1 cellular context compared by ENCODE assay signal in genomic region chr7:39833180-39833788, GRCh38.
TF ChIP-seq lines count a peak whose summit lies in the region.

No MANE protein-coding gene starts in this region.

TF ChIP-seq in K562, 482 proteins besides CTCF, POLR2A, EP300 and RAD21:
- TF ChIP-seq, protein P1, sequence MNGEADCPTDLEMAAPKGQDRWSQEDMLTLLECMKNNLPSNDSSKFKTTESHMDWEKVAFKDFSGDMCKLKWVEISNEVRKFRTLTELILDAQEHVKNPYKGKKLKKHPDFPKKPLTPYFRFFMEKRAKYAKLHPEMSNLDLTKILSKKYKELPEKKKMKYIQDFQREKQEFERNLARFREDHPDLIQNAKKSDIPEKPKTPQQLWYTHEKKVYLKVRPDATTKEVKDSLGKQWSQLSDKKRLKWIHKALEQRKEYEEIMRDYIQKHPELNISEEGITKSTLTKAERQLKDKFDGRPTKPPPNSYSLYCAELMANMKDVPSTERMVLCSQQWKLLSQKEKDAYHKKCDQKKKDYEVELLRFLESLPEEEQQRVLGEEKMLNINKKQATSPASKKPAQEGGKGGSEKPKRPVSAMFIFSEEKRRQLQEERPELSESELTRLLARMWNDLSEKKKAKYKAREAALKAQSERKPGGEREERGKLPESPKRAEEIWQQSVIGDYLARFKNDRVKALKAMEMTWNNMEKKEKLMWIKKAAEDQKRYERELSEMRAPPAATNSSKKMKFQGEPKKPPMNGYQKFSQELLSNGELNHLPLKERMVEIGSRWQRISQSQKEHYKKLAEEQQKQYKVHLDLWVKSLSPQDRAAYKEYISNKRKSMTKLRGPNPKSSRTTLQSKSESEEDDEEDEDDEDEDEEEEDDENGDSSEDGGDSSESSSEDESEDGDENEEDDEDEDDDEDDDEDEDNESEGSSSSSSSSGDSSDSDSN (IDR thresholded peaks at IDR 0.05; ENCODE audit: borderline replicate concordance in 1 of 2, low read depth in 2 of 2, low read length in 2 of 2), result 0 out of 4 replicates have a peak, but pooled peaks of 1 of the 2 experiments have one; percentile 48
- TF ChIP-seq, protein P2, sequence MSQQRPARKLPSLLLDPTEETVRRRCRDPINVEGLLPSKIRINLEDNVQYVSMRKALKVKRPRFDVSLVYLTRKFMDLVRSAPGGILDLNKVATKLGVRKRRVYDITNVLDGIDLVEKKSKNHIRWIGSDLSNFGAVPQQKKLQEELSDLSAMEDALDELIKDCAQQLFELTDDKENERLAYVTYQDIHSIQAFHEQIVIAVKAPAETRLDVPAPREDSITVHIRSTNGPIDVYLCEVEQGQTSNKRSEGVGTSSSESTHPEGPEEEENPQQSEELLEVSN (IDR thresholded peaks at IDR 0.05; ENCODE audit: borderline replicate concordance in 1 of 2, extremely low read depth in 1 of 2, insufficient read depth in 1 of 2, insufficient read length in 1 of 2, low read depth in 1 of 2, low read length in 1 of 2, poor library complexity in 1 of 2, severe bottlenecking in 1 of 2), result peak in 1 of 2 experiments; percentile 61
- TF ChIP-seq HNRNPLL (IDR thresholded peaks at IDR 0.05; ENCODE audit: low read depth, low read length, poor library complexity, severe bottlenecking), result peak; percentile 78
- peak in 1 of 2 experiments; percentile 51; a peak in 1 of 4 replicates for TF ChIP-seq MAZ (CRISPR knock-in tag; conservative IDR thresholded peaks at IDR 0.05 in 1 of 2, IDR thresholded peaks at IDR 0.05 in 1 of 2)
